In the genomic region with DNA sequence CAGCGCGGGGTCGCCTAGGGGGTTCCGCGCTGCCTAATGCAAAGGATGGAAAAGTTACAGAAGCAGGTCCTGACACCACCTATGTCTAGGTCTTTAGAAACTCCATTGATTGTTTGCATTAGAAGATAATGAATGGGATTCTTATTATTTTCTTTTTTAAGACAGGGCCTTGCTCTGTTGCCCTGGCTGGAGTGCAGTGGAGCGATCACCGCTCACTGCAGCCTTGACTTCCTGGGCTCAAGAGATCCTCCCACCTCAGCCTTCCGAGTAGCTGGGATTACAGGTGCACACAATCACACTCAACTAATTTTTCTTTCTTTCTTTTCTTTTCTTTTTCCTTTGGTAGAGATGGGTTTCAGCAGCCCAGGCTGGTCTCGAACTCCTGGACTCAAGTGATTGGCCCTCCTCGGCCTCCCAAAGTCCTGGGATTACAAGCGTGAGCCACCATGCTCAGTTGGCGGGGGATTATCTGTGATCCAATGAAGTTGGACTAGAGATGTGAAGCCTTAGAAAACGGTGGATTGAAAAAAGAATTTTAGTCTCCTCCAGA, we compare ENCODE assay signal across 1 cellular context.
TF ChIP-seq lines count a peak whose summit lies in the region.

No MANE protein-coding gene starts in this region.

TF ChIP-seq in HepG2, 621 proteins besides CTCF, POLR2A, EP300 and RAD21 (continued from another document and continues in another):
- TF ChIP-seq, protein P1, sequence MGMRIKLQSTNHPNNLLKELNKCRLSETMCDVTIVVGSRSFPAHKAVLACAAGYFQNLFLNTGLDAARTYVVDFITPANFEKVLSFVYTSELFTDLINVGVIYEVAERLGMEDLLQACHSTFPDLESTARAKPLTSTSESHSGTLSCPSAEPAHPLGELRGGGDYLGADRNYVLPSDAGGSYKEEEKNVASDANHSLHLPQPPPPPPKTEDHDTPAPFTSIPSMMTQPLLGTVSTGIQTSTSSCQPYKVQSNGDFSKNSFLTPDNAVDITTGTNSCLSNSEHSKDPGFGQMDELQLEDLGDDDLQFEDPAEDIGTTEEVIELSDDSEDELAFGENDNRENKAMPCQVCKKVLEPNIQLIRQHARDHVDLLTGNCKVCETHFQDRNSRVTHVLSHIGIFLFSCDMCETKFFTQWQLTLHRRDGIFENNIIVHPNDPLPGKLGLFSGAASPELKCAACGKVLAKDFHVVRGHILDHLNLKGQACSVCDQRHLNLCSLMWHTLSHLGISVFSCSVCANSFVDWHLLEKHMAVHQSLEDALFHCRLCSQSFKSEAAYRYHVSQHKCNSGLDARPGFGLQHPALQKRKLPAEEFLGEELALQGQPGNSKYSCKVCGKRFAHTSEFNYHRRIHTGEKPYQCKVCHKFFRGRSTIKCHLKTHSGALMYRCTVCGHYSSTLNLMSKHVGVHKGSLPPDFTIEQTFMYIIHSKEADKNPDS (CRISPR knock-in tag; IDR thresholded peaks at IDR 0.05), result no peak
- TF ChIP-seq ZNF772 (CRISPR knock-in tag; IDR thresholded peaks at IDR 0.05), result no peak
- TF ChIP-seq RCOR2 (CRISPR knock-in tag; IDR thresholded peaks at IDR 0.05), result no peak
- no peak for TF ChIP-seq FOXA3 (CRISPR knock-in tag; IDR thresholded peaks at IDR 0.05)
- no peak for TF ChIP-seq HNF1A (IDR thresholded peaks at IDR 0.05; ENCODE audit: low read depth)
- TF ChIP-seq HNF1A (CRISPR knock-in tag; IDR thresholded peaks at IDR 0.05; ENCODE audit: borderline replicate concordance), result no peak
- TF ChIP-seq BATF2 (CRISPR knock-in tag; IDR thresholded peaks at IDR 0.05), result no peak
- no peak for TF ChIP-seq ZNF281 (CRISPR knock-in tag; IDR thresholded peaks at IDR 0.05; ENCODE audit: borderline replicate concordance)
- no peak for TF ChIP-seq ETV5 (CRISPR knock-in tag; IDR thresholded peaks at IDR 0.05; ENCODE audit: borderline replicate concordance)
- TF ChIP-seq ZNF678 (CRISPR knock-in tag; IDR thresholded peaks at IDR 0.05), result no peak
- TF ChIP-seq ZNF687 (CRISPR knock-in tag; IDR thresholded peaks at IDR 0.05), result 0 out of 2 replicates have a peak, but pooled peaks have one; percentile 4
- TF ChIP-seq MATR3 (CRISPR knock-in tag; IDR thresholded peaks at IDR 0.05), result no peak
- TF ChIP-seq ZNF232 (CRISPR knock-in tag; IDR thresholded peaks at IDR 0.05; ENCODE audit: borderline replicate concordance), result no peak
- 0 out of 2 replicates have a peak, but pooled peaks have one; percentile 64 for TF ChIP-seq ZZZ3 (CRISPR knock-in tag; IDR thresholded peaks at IDR 0.05; ENCODE audit: borderline replicate concordance)
- TF ChIP-seq ZKSCAN8 (CRISPR knock-in tag; IDR thresholded peaks at IDR 0.05; ENCODE audit: borderline replicate concordance), result no peak; the same call in 1 of the 2 replicates
- TF ChIP-seq NCOA5 (CRISPR knock-in tag; IDR thresholded peaks at IDR 0.05), result no peak
- TF ChIP-seq, protein P2, sequence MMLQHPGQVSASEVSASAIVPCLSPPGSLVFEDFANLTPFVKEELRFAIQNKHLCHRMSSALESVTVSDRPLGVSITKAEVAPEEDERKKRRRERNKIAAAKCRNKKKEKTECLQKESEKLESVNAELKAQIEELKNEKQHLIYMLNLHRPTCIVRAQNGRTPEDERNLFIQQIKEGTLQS (CRISPR knock-in tag; IDR thresholded peaks at IDR 0.05), result no peak
- no peak for TF ChIP-seq ZNF672 (CRISPR knock-in tag; IDR thresholded peaks at IDR 0.05)
- no peak for TF ChIP-seq ZNF549 (CRISPR knock-in tag; IDR thresholded peaks at IDR 0.05)
- TF ChIP-seq, protein P3, sequence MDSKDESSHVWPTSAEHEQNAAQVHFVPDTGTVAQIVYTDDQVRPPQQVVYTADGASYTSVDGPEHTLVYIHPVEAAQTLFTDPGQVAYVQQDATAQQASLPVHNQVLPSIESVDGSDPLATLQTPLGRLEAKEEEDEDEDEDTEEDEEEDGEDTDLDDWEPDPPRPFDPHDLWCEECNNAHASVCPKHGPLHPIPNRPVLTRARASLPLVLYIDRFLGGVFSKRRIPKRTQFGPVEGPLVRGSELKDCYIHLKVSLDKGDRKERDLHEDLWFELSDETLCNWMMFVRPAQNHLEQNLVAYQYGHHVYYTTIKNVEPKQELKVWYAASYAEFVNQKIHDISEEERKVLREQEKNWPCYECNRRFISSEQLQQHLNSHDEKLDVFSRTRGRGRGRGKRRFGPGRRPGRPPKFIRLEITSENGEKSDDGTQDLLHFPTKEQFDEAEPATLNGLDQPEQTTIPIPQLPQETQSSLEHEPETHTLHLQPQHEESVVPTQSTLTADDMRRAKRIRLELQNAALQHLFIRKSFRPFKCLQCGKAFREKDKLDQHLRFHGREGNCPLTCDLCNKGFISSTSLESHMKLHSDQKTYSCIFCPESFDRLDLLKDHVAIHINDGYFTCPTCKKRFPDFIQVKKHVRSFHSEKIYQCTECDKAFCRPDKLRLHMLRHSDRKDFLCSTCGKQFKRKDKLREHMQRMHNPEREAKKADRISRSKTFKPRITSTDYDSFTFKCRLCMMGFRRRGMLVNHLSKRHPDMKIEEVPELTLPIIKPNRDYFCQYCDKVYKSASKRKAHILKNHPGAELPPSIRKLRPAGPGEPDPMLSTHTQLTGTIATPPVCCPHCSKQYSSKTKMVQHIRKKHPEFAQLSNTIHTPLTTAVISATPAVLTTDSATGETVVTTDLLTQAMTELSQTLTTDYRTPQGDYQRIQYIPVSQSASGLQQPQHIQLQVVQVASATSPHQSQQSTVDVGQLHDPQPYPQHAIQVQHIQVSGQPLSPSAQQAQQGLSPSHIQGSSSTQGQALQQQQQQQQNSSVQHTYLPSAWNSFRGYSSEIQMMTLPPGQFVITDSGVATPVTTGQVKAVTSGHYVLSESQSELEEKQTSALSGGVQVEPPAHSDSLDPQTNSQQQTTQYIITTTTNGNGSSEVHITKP (CRISPR knock-in tag; IDR thresholded peaks at IDR 0.05; ENCODE audit: low read depth), result no peak
- TF ChIP-seq, protein P4, sequence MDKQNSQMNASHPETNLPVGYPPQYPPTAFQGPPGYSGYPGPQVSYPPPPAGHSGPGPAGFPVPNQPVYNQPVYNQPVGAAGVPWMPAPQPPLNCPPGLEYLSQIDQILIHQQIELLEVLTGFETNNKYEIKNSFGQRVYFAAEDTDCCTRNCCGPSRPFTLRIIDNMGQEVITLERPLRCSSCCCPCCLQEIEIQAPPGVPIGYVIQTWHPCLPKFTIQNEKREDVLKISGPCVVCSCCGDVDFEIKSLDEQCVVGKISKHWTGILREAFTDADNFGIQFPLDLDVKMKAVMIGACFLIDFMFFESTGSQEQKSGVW (CRISPR knock-in tag; IDR thresholded peaks at IDR 0.05; ENCODE audit: borderline replicate concordance), result no peak
- TF ChIP-seq FOXJ3 (CRISPR knock-in tag; IDR thresholded peaks at IDR 0.05; ENCODE audit: borderline replicate concordance), result no peak
- no peak for TF ChIP-seq KMT2B (CRISPR knock-in tag; IDR thresholded peaks at IDR 0.05)
- no peak for TF ChIP-seq STAT6 (CRISPR knock-in tag; IDR thresholded peaks at IDR 0.05; ENCODE audit: borderline replicate concordance)
- TF ChIP-seq, protein P5, sequence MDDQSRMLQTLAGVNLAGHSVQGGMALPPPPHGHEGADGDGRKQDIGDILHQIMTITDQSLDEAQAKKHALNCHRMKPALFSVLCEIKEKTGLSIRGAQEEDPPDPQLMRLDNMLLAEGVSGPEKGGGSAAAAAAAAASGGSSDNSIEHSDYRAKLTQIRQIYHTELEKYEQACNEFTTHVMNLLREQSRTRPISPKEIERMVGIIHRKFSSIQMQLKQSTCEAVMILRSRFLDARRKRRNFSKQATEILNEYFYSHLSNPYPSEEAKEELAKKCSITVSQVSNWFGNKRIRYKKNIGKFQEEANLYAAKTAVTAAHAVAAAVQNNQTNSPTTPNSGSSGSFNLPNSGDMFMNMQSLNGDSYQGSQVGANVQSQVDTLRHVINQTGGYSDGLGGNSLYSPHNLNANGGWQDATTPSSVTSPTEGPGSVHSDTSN (CRISPR knock-in tag; IDR thresholded peaks at IDR 0.05; ENCODE audit: borderline replicate concordance), result no peak
- TF ChIP-seq TOPORS (CRISPR knock-in tag; IDR thresholded peaks at IDR 0.05), result peak; percentile 70; the same call in 1 of the 2 replicates
- TF ChIP-seq GABPA (IDR thresholded peaks at IDR 0.05; ENCODE audit: low read depth, low read length), result no peak
- TF ChIP-seq GABPA (CRISPR knock-in tag; IDR thresholded peaks at IDR 0.05; ENCODE audit: low read depth), result no peak
